Comparison of ENCODE assay signal across 8 cellular contexts in the genomic region with DNA sequence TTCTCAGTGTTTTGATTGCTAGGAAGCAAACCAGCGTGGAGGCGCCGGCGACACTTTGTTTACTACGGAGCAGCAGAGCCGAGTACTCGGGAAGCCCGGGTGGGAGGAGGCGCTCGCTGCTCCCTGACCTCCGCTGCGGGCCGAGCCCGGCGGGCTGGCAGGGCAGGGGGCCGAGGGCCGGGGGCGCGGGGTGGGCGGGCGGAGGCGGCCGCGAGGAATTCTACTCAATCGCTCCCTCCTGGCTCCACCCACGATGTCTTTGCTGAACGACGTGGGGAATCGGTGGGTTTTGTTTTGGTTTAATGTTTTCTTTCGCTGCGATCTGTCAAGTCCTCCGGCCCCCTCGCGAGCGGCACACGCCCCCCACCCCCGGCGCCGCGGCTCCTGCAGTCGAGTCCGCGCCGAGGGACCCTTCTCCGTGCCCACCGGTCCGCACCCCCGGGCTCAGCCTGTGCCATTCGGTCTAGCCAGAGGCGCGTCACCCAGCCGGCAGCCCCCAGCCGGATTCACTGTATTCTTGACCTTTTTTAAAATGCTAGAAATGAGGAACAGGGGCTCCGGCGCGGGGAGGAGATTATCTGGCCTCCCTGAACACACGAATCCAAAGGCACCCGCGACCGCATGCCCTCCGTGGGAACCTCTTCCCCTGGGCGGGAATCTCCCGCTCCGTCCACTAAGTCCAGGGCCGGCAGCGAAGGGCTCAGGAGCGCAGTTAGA. TPM values are rescaled to one million over a fixed set of nuclear protein-coding genes. Genes with fewer than 3 reads are reported as not detected.
DNase-seq lines count a peak whose midpoint lies in the region; ATAC-seq, FAIRE-seq and TF ChIP-seq lines count a peak whose summit lies in the region.

No MANE protein-coding gene starts in this region.

- H3K27ac ChIP-seq in K562 (ENCODE audit: extremely low read depth, low read depth, low read length) (no peak overlapping the region), skeletal muscle tissue (ENCODE audit: low read depth, low read length) (peak overlapping the region; percentile 99)

- intact Hi-C loops in K562 (cut with micrococcal nuclease) = loop anchor here (5.0 kb wide), 1 partner anchor 110 kb away; no protein-coding TSS in a partner anchor

- no peaks in the 10 kb centered on the region for H3K79me2 ChIP-seq in K562 (ENCODE audit: control insufficient read depth, insufficient read depth, low read length)

- no peak for TF ChIP-seq RAD21 in K562 (CRISPR knock-in tag; conservative IDR thresholded peaks at IDR 0.05 in 1 of 2, IDR thresholded peaks at IDR 0.05 in 1 of 2)

- in situ Hi-C loops in K562 (cut with MboI) = no loop called here

- H3K27me3 ChIP-seq in K562 (ENCODE audit: control insufficient read depth in 2 of 2, insufficient read depth in 2 of 2, low read length in 2 of 2) (peaks cover 0 to 12% of the 10 kb centered on the region in 2 experiments; a peak in 3 of 5 replicates), skeletal muscle tissue (ENCODE audit: control insufficient read depth in 3 of 3, insufficient read depth in 3 of 3, low read length in 3 of 3) (no peaks in the 10 kb centered on the region)

- peak overlapping the region in 1 of 2 experiments; percentile 86; a peak in 2 of 4 replicates for H3K9ac ChIP-seq in K562 (ENCODE audit: insufficient read depth in 1 of 2, low read depth in 2 of 2, low read length in 2 of 2)
- peak overlapping the region; percentile 79 to 88 (median 88) for H3K9ac ChIP-seq in skeletal muscle tissue (ENCODE audit: low read depth in 1 of 3, low read length in 3 of 3)

- POLR2A ChIA-PET in K562 (lab: Yijun Ruan, JAX) = interaction anchor here (0.7 kb wide), 1 partner anchor 879 kb away, joined by 3 read pairs; no protein-coding TSS in a partner anchor

- FAIRE-seq in K562 (lab: Jason Lieb, UNC) = no peak

- CTCF ChIA-PET in K562 (lab: Yijun Ruan, JAX; ENCODE audit: low intra/inter-chr PET ratio) = no interaction called here

- H3K4me3 ChIP-seq in K562 = peak overlapping the region; percentile 49
- peak overlapping the region; percentile 75 to 79 (median 78) for H3K4me3 ChIP-seq in skeletal muscle tissue (ENCODE audit: low read length in 3 of 3)

- H3K4me2 ChIP-seq in K562 (ENCODE audit: insufficient read depth, low read length) = peak overlapping the region; percentile 60

- H4K20me1 ChIP-seq in K562 (replicated peaks; ENCODE audit: control insufficient read depth, insufficient read depth, low read length) = no peaks in the 10 kb centered on the region

- no peaks in the 10 kb centered on the region for H3K9me3 ChIP-seq in K562 (replicated peaks; ENCODE audit: control insufficient read depth, insufficient read depth, low read depth, low read length)
- no peaks in the 10 kb centered on the region for H3K9me3 ChIP-seq in skeletal muscle tissue (ENCODE audit: control insufficient read depth in 3 of 3, low read length in 3 of 3)

- H3K4me1 ChIP-seq in K562 (replicated peaks in 1 of 2; ENCODE audit: control insufficient read depth in 2 of 2, insufficient read depth in 2 of 2, low read length in 2 of 2) = peaks cover 10 to 36% of the 10 kb centered on the region in 2 experiments; a peak in 4 of 5 replicates
- peaks cover 9 to 21% (median 21%) of the 10 kb centered on the region in 3 donors for H3K4me1 ChIP-seq in skeletal muscle tissue (ENCODE audit: control insufficient read depth in 3 of 3, insufficient read depth in 3 of 3, low read length in 3 of 3)

- BruUV-seq in K562 (replicated peaks; lab: Mats Ljungman, UMichigan) = no TSS peak

- 7% methylated on average over 17 of the region's 67 CpGs for WGBS in K562 (ENCODE audit: insufficient coverage, low coverage, missing lambda C conversion rate)

- H3K36me3 ChIP-seq in K562 (ENCODE audit: control insufficient read depth, insufficient read depth, low read length) (no peaks in the 10 kb centered on the region), skeletal muscle tissue (ENCODE audit: control insufficient read depth in 3 of 3, insufficient read depth in 3 of 3, low read length in 3 of 3) (peaks cover 0 to 2% (median 2%) of the 10 kb centered on the region in 3 donors)

- ATAC-seq in HG02588 (IDR thresholded peaks at IDR 0.05; ENCODE audit: unreplicated experiment) = peak; percentile 14
- peak; percentile 64 for ATAC-seq in K562
- ATAC-seq in GM19455 (IDR thresholded peaks at IDR 0.05; ENCODE audit: unreplicated experiment) = no peak

- H3K9me1 ChIP-seq in K562 (ENCODE audit: control insufficient read depth, insufficient read depth, low read length) = no peaks in the 10 kb centered on the region

- TF ChIP-seq CTCF in K562 (IDR thresholded peaks at IDR 0.05 in 2 of 3, conservative IDR thresholded peaks at IDR 0.05 in 1 of 3; ENCODE audit: insufficient read depth in 2 of 3, low read depth in 1 of 3, low read length in 3 of 3) = no peak

- no peak for TF ChIP-seq POLR2A in K562 (conservative IDR thresholded peaks at IDR 0.05)

- no peak for TF ChIP-seq EP300 in K562 (IDR thresholded peaks at IDR 0.05; ENCODE audit: low read length)

- peak overlapping the region; percentile 83 for H2AFZ ChIP-seq in K562 (ENCODE audit: low read depth, low read length)

- DNase-seq in DMS153 (lab: John Stamatoyannopoulos, UW) = peak; percentile 41
- DNase-seq in DMS153 treated with DMSO at 0.1 percent for 48 hours (lab: John Stamatoyannopoulos, UW; ENCODE audit: unreplicated experiment) = no peak
- peak; percentile 63 for DNase-seq in RKO (ENCODE audit: low spot score)
- peak in 3 of 4 experiments; percentile 50 to 64 (median 57) for DNase-seq in K562 (ENCODE audit: extremely low read depth in 1 of 4, low spot score in 3 of 4)
- DNase-seq in iPS-NIHi11 (ENCODE audit: low spot score) = peak; percentile 85

TF ChIP-seq in K562, 482 proteins besides CTCF, POLR2A, EP300 and RAD21 (continues in another document):
- TF ChIP-seq SPI1 (IDR thresholded peaks at IDR 0.05; ENCODE audit: borderline replicate concordance, low read depth, low read length) (peak; percentile 49; the same call in 1 of the 2 replicates), NCOA6 (IDR thresholded peaks at IDR 0.05) (0 out of 2 replicates have a peak, but pooled peaks have one; percentile 31), NR2C2 (CRISPR knock-in tag; IDR thresholded peaks at IDR 0.05) (no peak), NR2C2 (tag; IDR thresholded peaks at IDR 0.05) (peak; percentile 26; the same call in 1 of the 2 replicates), ELF4 (CRISPR knock-in tag; IDR thresholded peaks at IDR 0.05) (no peak), NFXL1 (CRISPR knock-in tag; IDR thresholded peaks at IDR 0.05) (no peak)
- TF ChIP-seq, protein P1, sequence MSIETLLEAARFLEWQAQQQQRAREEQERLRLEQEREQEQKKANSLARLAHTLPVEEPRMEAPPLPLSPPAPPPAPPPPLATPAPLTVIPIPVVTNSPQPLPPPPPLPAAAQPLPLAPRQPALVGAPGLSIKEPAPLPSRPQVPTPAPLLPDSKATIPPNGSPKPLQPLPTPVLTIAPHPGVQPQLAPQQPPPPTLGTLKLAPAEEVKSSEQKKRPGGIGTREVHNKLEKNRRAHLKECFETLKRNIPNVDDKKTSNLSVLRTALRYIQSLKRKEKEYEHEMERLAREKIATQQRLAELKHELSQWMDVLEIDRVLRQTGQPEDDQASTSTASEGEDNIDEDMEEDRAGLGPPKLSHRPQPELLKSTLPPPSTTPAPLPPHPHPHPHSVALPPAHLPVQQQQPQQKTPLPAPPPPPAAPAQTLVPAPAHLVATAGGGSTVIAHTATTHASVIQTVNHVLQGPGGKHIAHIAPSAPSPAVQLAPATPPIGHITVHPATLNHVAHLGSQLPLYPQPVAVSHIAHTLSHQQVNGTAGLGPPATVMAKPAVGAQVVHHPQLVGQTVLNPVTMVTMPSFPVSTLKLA (conservative IDR thresholded peaks at IDR 0.05) = peak in 1 of 2 experiments; percentile 43; a peak in 1 of 4 replicates
- TF ChIP-seq, protein P2, sequence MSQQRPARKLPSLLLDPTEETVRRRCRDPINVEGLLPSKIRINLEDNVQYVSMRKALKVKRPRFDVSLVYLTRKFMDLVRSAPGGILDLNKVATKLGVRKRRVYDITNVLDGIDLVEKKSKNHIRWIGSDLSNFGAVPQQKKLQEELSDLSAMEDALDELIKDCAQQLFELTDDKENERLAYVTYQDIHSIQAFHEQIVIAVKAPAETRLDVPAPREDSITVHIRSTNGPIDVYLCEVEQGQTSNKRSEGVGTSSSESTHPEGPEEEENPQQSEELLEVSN (IDR thresholded peaks at IDR 0.05; ENCODE audit: borderline replicate concordance in 1 of 2, extremely low read depth in 1 of 2, insufficient read depth in 1 of 2, insufficient read length in 1 of 2, low read depth in 1 of 2, low read length in 1 of 2, poor library complexity in 1 of 2, severe bottlenecking in 1 of 2) = peak in 1 of 2 experiments; percentile 59
- TF ChIP-seq, protein P3, sequence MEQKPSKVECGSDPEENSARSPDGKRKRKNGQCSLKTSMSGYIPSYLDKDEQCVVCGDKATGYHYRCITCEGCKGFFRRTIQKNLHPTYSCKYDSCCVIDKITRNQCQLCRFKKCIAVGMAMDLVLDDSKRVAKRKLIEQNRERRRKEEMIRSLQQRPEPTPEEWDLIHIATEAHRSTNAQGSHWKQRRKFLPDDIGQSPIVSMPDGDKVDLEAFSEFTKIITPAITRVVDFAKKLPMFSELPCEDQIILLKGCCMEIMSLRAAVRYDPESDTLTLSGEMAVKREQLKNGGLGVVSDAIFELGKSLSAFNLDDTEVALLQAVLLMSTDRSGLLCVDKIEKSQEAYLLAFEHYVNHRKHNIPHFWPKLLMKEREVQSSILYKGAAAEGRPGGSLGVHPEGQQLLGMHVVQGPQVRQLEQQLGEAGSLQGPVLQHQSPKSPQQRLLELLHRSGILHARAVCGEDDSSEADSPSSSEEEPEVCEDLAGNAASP (IDR thresholded peaks at IDR 0.05) = no peak

RNA-seq across cellular contexts. Expression of a gene that starts 0.6 kb away (rescaled TPM):
- 1.1 and 2.1 TPM in 2 replicates for total RNA-seq in K562 (2011; cell fraction: chromatin; rRNA removed; ENCODE audit: low replicate concordance)
- total RNA-seq in K562 (2011; cell fraction: nucleolus; rRNA removed) = 1.2 TPM in 2 replicates
- total RNA-seq in K562 (2011; cell fraction: nucleoplasm; rRNA removed) = 1.5 and 2.4 TPM in 2 replicates
- total RNA-seq in K562 (2014; rRNA removed) = 0.18 and 0.33 TPM in 2 replicates
- 0.25 and 0.41 TPM in 2 replicates for total RNA-seq in K562 (2014; rRNA removed; fragmentation: Illumina TruSeq; extraction: Trizol)
- total RNA-seq in K562 (2015; rRNA removed; fragmentation: Illumina TruSeq; extraction: Trizol) = 0.04 and 0.15 TPM in 2 replicates
- total RNA-seq in K562 (2021) = 0.67 and 0.73 TPM in 2 replicates
- 0.53 and 1.2 TPM in 2 replicates for polyA plus RNA-seq in K562 (2011; rRNA removed)
- 0.51 and 0.83 TPM in 2 replicates for polyA plus RNA-seq in K562 (2011; cell fraction: cytosol; rRNA removed)
- 0.58 and 1.2 TPM in 2 replicates for polyA plus RNA-seq in K562 (2011; cell fraction: nucleus; rRNA removed)
- 0.18 and 0.20 TPM in 2 replicates for polyA plus RNA-seq in K562 (2012)
- polyA plus RNA-seq in K562 (2014; fragmentation: Illumina TruSeq; extraction: Trizol) = 0.43 and 0.48 TPM in 2 replicates
- polyA plus RNA-seq in K562 (2014; fragmentation: Nextera tagmentation; extraction: Ambion mirVana) = under 1 TPM; 0.10 to 0.20 TPM
- polyA plus RNA-seq in K562 (2014; rRNA removed) = 0.13 and 0.36 TPM in 2 replicates
- polyA minus RNA-seq in K562 (2011; rRNA and poly(A)+ RNA removed) = 1.1 and 3.7 TPM in 2 replicates
- 1.4 and 1.5 TPM in 2 replicates for polyA minus RNA-seq in K562 (2011; cell fraction: cytosol; rRNA and poly(A)+ RNA removed)
- 0.54 and 1.7 TPM in 2 replicates for polyA minus RNA-seq in K562 (2011; cell fraction: nucleus; rRNA and poly(A)+ RNA removed)
- 15.1 TPM for total RNA-seq in skeletal muscle tissue
